In genomic region chr10:96743988-96744585, GRCh38 we compare ENCODE assay signal across 8 cellular contexts. TPM values are rescaled to one million over a fixed set of nuclear protein-coding genes. Genes with fewer than 3 reads are reported as not detected.
A peak's percentile ranks its signal among the peaks of the same experiment; 100 is the strongest.
DNase-seq lines count a peak whose midpoint lies in the region; ATAC-seq and TF ChIP-seq lines count a peak whose summit lies in the region.

No MANE protein-coding gene starts in this region.

- no peak overlapping the region for H3K27ac ChIP-seq in OCI-LY3 (ENCODE audit: low read length)
- H3K27ac ChIP-seq in upper lobe of left lung: no peak overlapping the region

- H3K27me3 ChIP-seq in OCI-LY3 (ENCODE audit: low read depth, low read length) (peaks cover 4% of the 10 kb centered on the region; the same call in 1 of the 2 replicates), upper lobe of left lung (no peaks in the 10 kb centered on the region)

- TF ChIP-seq EP300 in upper lobe of left lung (IDR thresholded peaks at IDR 0.05): no peak

- H3K4me3 ChIP-seq in OCI-LY3 (ENCODE audit: low read length): 0 out of 2 replicates have a peak overlapping the region, but pooled peaks have one; percentile 15
- H3K4me3 ChIP-seq in fibroblast of mammary gland (ENCODE audit: control insufficient read depth, low read depth, low read length): no peak overlapping the region
- no peak overlapping the region for H3K4me3 ChIP-seq in upper lobe of left lung

- H3K36me3 ChIP-seq in OCI-LY3 (replicated peaks; ENCODE audit: low read depth, low read length) (no peaks in the 10 kb centered on the region), upper lobe of left lung (no peaks in the 10 kb centered on the region)

- ATAC-seq in stimulated activated memory B cell treated with anti-CD40 and anti-IgM and Interleukin-4, amounts not matched to agents 10 μg/mL and 1 μg/mL and 100 μg/mL, for 72 hours: peak; percentile 50
- ATAC-seq in upper lobe of left lung (ENCODE audit: low FRiP score in 2 of 2): no peak

- TF ChIP-seq POLR2A in upper lobe of left lung (IDR thresholded peaks at IDR 0.05): no peak

- peaks cover 53% of the 10 kb centered on the region for H3K4me1 Mint-ChIP-seq in stimulated activated memory B cell treated with anti-CD40 and anti-IgM and Interleukin-4, amounts not matched to agents 10 μg/mL and 1 μg/mL and 100 μg/mL, for 72 hours

- H3K4me2 ChIP-seq in OCI-LY3 (ENCODE audit: low read length): peak overlapping the region; percentile 47

- H3K9me3 ChIP-seq in OCI-LY3 (ENCODE audit: insufficient read depth, low read length) (no peaks in the 10 kb centered on the region), upper lobe of left lung (no peaks in the 10 kb centered on the region)

- H3K4me3 Mint-ChIP-seq in stimulated activated memory B cell treated with anti-CD40 and anti-IgM and Interleukin-4, amounts not matched to agents 10 μg/mL and 1 μg/mL and 100 μg/mL, for 72 hours: peak overlapping the region; percentile 44

- no peaks in the 10 kb centered on the region for H4K20me1 ChIP-seq in OCI-LY3 (ENCODE audit: insufficient read depth, low read length)

- H3K4me1 ChIP-seq in OCI-LY3 (ENCODE audit: low read length) (peaks cover 24% of the 10 kb centered on the region), upper lobe of left lung (peaks cover 0 to 4% (median 1%) of the 10 kb centered on the region in 4 donors)

- peak overlapping the region; percentile 72 for H3K27ac Mint-ChIP-seq in stimulated activated memory B cell treated with anti-CD40 and anti-IgM and Interleukin-4, amounts not matched to agents 10 μg/mL and 1 μg/mL and 100 μg/mL, for 72 hours

- peak; percentile 68 for TF ChIP-seq CTCF in OCI-LY3 (IDR thresholded peaks at IDR 0.05; ENCODE audit: low read depth, low read length)
- TF ChIP-seq CTCF in fibroblast of mammary gland (conservative IDR thresholded peaks at IDR 0.05; ENCODE audit: control insufficient read depth, insufficient read depth, low read depth, low read length): peak; percentile 15
- peak in 1 of 6 experiments; percentile 31 for TF ChIP-seq CTCF in upper lobe of left lung (IDR thresholded peaks at IDR 0.05)

- WGBS in upper lobe of left lung, 2 donors: 45 to 51% methylated on average over 7 of the region's 7 CpGs

- no peaks in the 10 kb centered on the region for H3K27me3 Mint-ChIP-seq in stimulated activated memory B cell treated with anti-CD40 and anti-IgM and Interleukin-4, amounts not matched to agents 10 μg/mL and 1 μg/mL and 100 μg/mL, for 72 hours

- no peaks in the 10 kb centered on the region for H3K36me3 Mint-ChIP-seq in stimulated activated memory B cell treated with anti-CD40 and anti-IgM and Interleukin-4, amounts not matched to agents 10 μg/mL and 1 μg/mL and 100 μg/mL, for 72 hours

- no peaks in the 10 kb centered on the region for H3K79me2 ChIP-seq in OCI-LY3 (ENCODE audit: low read length)

- H3K9me3 Mint-ChIP-seq in stimulated activated memory B cell treated with anti-CD40 and anti-IgM and Interleukin-4, amounts not matched to agents 10 μg/mL and 1 μg/mL and 100 μg/mL, for 72 hours: no peaks in the 10 kb centered on the region

- DNase-seq in SIG-M5 treated with dmso at 0.1 percent for 504 hours (lab: John Stamatoyannopoulos, UW; ENCODE audit: unreplicated experiment) (peak; percentile 56), SIG-M5 (lab: John Stamatoyannopoulos, UW) (no peak), fibroblast of mammary gland (ENCODE audit: low read depth) (peak; percentile 15), midbrain (lab: John Stamatoyannopoulos, UW) (no peak), upper lobe of left lung (no peak)
- no peak for DNase-seq in activated T-cell treated with anti-CD3 and anti-CD28 coated beads, Interleukin-2, amount 50 U/mL, for 48 hours

- 0 out of 2 replicates have a peak overlapping the region, but pooled peaks have one; percentile 45 for H2AFZ ChIP-seq in OCI-LY3 (ENCODE audit: low read depth, low read length)

- H3K9ac ChIP-seq in OCI-LY3 (ENCODE audit: low read length): 0 out of 2 replicates have a peak overlapping the region, but pooled peaks have one; percentile 21

RNA-seq across cellular contexts. Expression of gene PIK3AP1, which starts 23.8 kb away (rescaled TPM):
- total RNA-seq in upper lobe of left lung: 10 to 100 TPM; 22.0 to 64.8 (median 34.6) TPM

Comparison
In these comparisons a context has a peak if more than half of its experiments do, and no peak if none do; other contexts are left out.
1. DNase-seq: peak in SIG-M5 treated with dmso at 0.1 percent for 504 hours (single experiment) and fibroblast of mammary gland (single experiment); none in SIG-M5 (single experiment), midbrain (single experiment), activated T-cell treated with anti-CD3 and anti-CD28 coated beads, Interleukin-2, amount 50 U/mL, for 48 hours (0 of 2) and upper lobe of left lung (0 of 2).